Comparison of ENCODE assay signal across 11 cellular contexts in the genomic region with DNA sequence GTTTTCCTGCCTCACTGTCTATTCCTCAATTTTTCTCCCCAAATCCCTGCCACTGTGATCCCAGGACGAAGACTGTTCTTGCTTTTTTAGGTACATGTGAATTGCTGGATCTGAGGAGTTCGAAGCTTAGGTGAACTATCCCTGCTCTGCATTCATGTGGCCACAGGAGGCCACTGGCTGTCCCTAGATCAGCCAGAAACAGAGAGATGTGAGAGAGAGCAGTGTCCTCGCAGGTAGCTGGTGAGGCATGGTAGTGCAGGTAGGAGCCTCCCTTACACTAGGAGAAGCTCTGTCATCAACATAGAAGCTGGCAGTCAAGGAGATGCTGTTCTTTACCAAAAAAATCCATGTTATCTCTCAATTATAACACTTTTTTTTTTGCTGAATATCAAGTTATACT.
DNase-seq lines count a peak whose midpoint lies in the region; ATAC-seq and TF ChIP-seq lines count a peak whose summit lies in the region.
"Had no signal": no experiment of that assay in that cellular context is flagged by ENCODE, and none has a peak within 500 bp of the region (broad histone marks: within the 10 kb centered on the region; RNA-seq: fewer than 3 reads in every experiment).

No MANE protein-coding gene starts in this region.

- in situ Hi-C loops in mammary epithelial cell (cut with MboI; ENCODE audit: low sequenced_read_pairs in 2 of 2): no loop called here

- no peaks in the 10 kb centered on the region for H3K27me3 Mint-ChIP-seq in stimulated activated naive CD8-positive, alpha-beta T cell treated with anti-CD3 and anti-CD28 coated beads, Interleukin-15, amount 100 ng/mL, for 72 hours
- H3K27me3 Mint-ChIP-seq: natural killer cell treated with Interleukin-12 subunit alpha and Interleukin-12 subunit beta and Interleukin-15 and Interleukin-18, amount 100 ng/mL, for 72 hours had no signal

- peaks cover 12% of the 10 kb centered on the region for H3K4me1 Mint-ChIP-seq in stimulated activated naive CD8-positive, alpha-beta T cell treated with anti-CD3 and anti-CD28 coated beads, Interleukin-15, amount 100 ng/mL, for 72 hours

- WGBS in mammary epithelial cell (ENCODE audit: low coverage, missing lambda C conversion rate): 65% methylated on average over 3 of the region's 3 CpGs

- H3K27me3 ChIP-seq in mammary epithelial cell (ENCODE audit: insufficient read depth, low read length) (no peaks in the 10 kb centered on the region), breast epithelium (no peaks in the 10 kb centered on the region)
- H3K27me3 ChIP-seq: esophagus squamous epithelium had no signal

- no peaks in the 10 kb centered on the region for H3K79me2 ChIP-seq in mammary epithelial cell (ENCODE audit: insufficient read depth, low read length)

- CTCF ChIA-PET in mammary epithelial cell (lab: Charles Lee; ENCODE audit: low non-redundant PET) (no interaction called here), RWPE1 (lab: Yijun Ruan, JAX) (interaction anchor here (0.5 to 1.7 kb wide), 8 partner anchors 9 to 735 kb away, joined by 3 to 12 read pairs (median 4); no protein-coding TSS in a partner anchor)

- H3K27ac Mint-ChIP-seq in stimulated activated naive CD8-positive, alpha-beta T cell treated with anti-CD3 and anti-CD28 coated beads, Interleukin-15, amount 100 ng/mL, for 72 hours: peak overlapping the region in 1 of 2 donors; percentile 69

- H2AFZ ChIP-seq in mammary epithelial cell (ENCODE audit: low read depth, low read length): no peak overlapping the region

- dilution Hi-C loops in mammary epithelial cell (cut with HindIII; ENCODE audit: low sequenced_read_pairs): no loop called here

- intact Hi-C loops in mammary epithelial cell (cut with micrococcal nuclease) (loop anchor here (10.0 kb wide), 1 partner anchor 1441 kb away; no protein-coding TSS in a partner anchor), breast epithelium (cut with DNase I; ENCODE audit: low total_unique reads) (loop anchor here (2.0 kb wide), 1 partner anchor 133 kb away; no protein-coding TSS in a partner anchor)

- H3K4me2 ChIP-seq in mammary epithelial cell (ENCODE audit: insufficient read depth, low read depth, low read length): no peak overlapping the region

- TF ChIP-seq CTCF in mammary epithelial cell (conservative IDR thresholded peaks at IDR 0.05 in 1 of 2, IDR thresholded peaks at IDR 0.05 in 1 of 2; ENCODE audit: extremely low read depth in 1 of 2, insufficient read depth in 1 of 2, low read depth in 1 of 2, low read length in 2 of 2): peak in 1 of 2 donors; percentile 32
- TF ChIP-seq CTCF in breast epithelium (IDR thresholded peaks at IDR 0.05): peak in 1 of 3 donors; percentile 18
- no peak for TF ChIP-seq CTCF in RWPE1 (conservative IDR thresholded peaks at IDR 0.05; ENCODE audit: low read depth)

- H3K4me1 ChIP-seq in mammary epithelial cell (ENCODE audit: insufficient read depth, low read length): no peaks in the 10 kb centered on the region
- H3K4me1 ChIP-seq in breast epithelium: no peaks in the 10 kb centered on the region

- no peaks in the 10 kb centered on the region for H3K9me3 Mint-ChIP-seq in stimulated activated naive CD8-positive, alpha-beta T cell treated with anti-CD3 and anti-CD28 coated beads, Interleukin-15, amount 100 ng/mL, for 72 hours
- H3K9me3 Mint-ChIP-seq: natural killer cell treated with Interleukin-12 subunit alpha and Interleukin-12 subunit beta and Interleukin-15 and Interleukin-18, amount 100 ng/mL, for 72 hours had no signal

- H3K4me3 ChIP-seq in mammary epithelial cell (replicated peaks in 1 of 3; ENCODE audit: insufficient read depth in 1 of 3, low read depth in 2 of 3, low read length in 3 of 3) (no peak overlapping the region), breast epithelium (no peak overlapping the region)
- H3K4me3 ChIP-seq: esophagus squamous epithelium had no signal

- no TSS peak for BruUV-seq in mammary epithelial cell (replicated peaks; lab: Mats Ljungman, UMichigan)

- H3K27ac ChIP-seq in mammary epithelial cell (ENCODE audit: insufficient read depth, low read depth, low read length) (no peak overlapping the region), breast epithelium (no peak overlapping the region), RWPE1 (no peak overlapping the region)
- H3K27ac ChIP-seq: esophagus squamous epithelium had no signal

- POLR2A ChIA-PET in RWPE1 (lab: Yijun Ruan, JAX; ENCODE audit: low non-redundant PET): no interaction called here

- H4K20me1 ChIP-seq in mammary epithelial cell (ENCODE audit: insufficient read depth, low read length): no peaks in the 10 kb centered on the region

- no peak overlapping the region for H3K4me3 Mint-ChIP-seq in stimulated activated naive CD8-positive, alpha-beta T cell treated with anti-CD3 and anti-CD28 coated beads, Interleukin-15, amount 100 ng/mL, for 72 hours
- H3K4me3 Mint-ChIP-seq: natural killer cell treated with Interleukin-12 subunit alpha and Interleukin-12 subunit beta and Interleukin-15 and Interleukin-18, amount 100 ng/mL, for 72 hours had no signal

- no peak overlapping the region for H3K9ac ChIP-seq in mammary epithelial cell (ENCODE audit: insufficient read depth, low read length)

- H3K36me3 ChIP-seq in mammary epithelial cell (ENCODE audit: insufficient read depth, low read length) (peaks cover 26% of the 10 kb centered on the region), breast epithelium (peaks cover 5% of the 10 kb centered on the region)

- DNase-seq in mammary epithelial cell: peak; percentile 11
- no peak for DNase-seq in breast epithelium (ENCODE audit: low spot score in 2 of 2)
- peak; percentile 40 for DNase-seq in NCI-H510A (lab: John Stamatoyannopoulos, UW)
- peak; percentile 44 for DNase-seq in cerebellum (ENCODE audit: low spot score)
- peak in 1 of 2 donors; percentile 33 for DNase-seq in stimulated activated naive CD8-positive, alpha-beta T cell treated with anti-CD3 and anti-CD28 coated beads, Interleukin-15, amount 100 ng/mL, for 72 hours
- no peak for DNase-seq in RWPE1 (ENCODE audit: low spot score)
- DNase-seq in inferior parietal cortex (ENCODE audit: extremely low spot score): no peak
- DNase-seq in superior temporal gyrus (ENCODE audit: extremely low spot score): no peak
- DNase-seq: esophagus squamous epithelium, NCI-H187 had no signal

- H3K9me3 ChIP-seq in mammary epithelial cell (replicated peaks; ENCODE audit: insufficient read depth, low read length) (no peaks in the 10 kb centered on the region), breast epithelium (no peaks in the 10 kb centered on the region)
- H3K9me3 ChIP-seq: esophagus squamous epithelium had no signal

- no peak for TF ChIP-seq POLR2A in breast epithelium (IDR thresholded peaks at IDR 0.05)

- peak; percentile 95 for ATAC-seq in stimulated activated naive CD8-positive, alpha-beta T cell treated with anti-CD3 and anti-CD28 coated beads, Interleukin-15, amount 100 ng/mL, for 72 hours
- ATAC-seq: natural killer cell treated with Interleukin-12 subunit alpha and Interleukin-12 subunit beta and Interleukin-15 and Interleukin-18, amount 100 ng/mL, for 72 hours had no signal

Comparison
In these comparisons a context has a peak if more than half of its experiments do, and no peak if none do; other contexts are left out.
1. DNase-seq: peak in mammary epithelial cell (single experiment), NCI-H510A (single experiment) and cerebellum (single experiment); none in breast epithelium (0 of 2), RWPE1 (single experiment), inferior parietal cortex (single experiment) and superior temporal gyrus (single experiment).